ENCODE assay signal across 1 cellular context in the genomic region with DNA sequence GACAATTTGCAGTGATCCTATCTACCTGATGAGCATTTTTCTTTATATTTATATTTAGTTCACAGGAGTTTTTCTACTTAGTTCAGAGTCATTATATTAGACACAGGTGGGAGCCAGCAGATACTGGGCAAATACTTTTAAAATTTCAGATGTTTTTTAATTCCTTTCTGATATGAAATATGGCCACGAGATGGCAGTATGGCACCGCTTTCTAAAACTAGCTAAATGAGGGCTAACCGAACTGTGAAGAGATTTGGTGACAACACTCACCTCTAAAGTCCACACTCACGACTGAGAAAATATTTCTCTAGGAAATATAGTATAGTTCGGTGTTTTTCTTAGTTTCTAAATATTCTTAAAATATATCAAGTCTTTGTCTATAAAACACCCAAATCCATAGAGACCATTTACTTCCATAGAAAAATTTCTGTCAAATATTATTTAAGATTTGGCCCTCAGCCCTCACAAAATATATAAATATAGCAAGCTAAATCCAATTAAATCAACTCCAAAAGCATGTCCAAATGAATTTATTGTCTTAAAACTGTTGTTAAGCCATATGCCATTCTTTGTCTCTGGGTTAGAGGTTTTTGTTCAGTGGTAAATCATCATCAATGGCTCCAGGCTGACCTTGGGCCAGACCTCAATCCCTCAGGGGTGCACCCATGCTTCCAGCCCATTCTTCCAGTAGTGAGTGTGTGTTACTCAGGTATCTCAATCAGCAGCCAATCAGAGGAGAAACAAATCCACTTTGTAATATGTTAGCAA.
TF ChIP-seq lines count a peak whose summit lies in the region.

No MANE protein-coding gene starts in this region.

TF ChIP-seq in H1, 55 proteins besides CTCF, POLR2A, EP300 and RAD21:
- no peak for TF ChIP-seq NRF1 (IDR thresholded peaks at IDR 0.05; ENCODE audit: low read depth, low read length)
- TF ChIP-seq POU5F1 (IDR thresholded peaks at IDR 0.05; ENCODE audit: low read depth, low read length): no peak
- TF ChIP-seq RFX5 (IDR thresholded peaks at IDR 0.05; ENCODE audit: borderline replicate concordance, low read depth, low read length): no peak
- no peak for TF ChIP-seq CHD7 (IDR thresholded peaks at IDR 0.05; ENCODE audit: insufficient replicate concordance, low read length)
- no peak for TF ChIP-seq USF2 (IDR thresholded peaks at IDR 0.05; ENCODE audit: low read length)
- no peak for TF ChIP-seq RBBP5 (IDR thresholded peaks at IDR 0.05; ENCODE audit: borderline replicate concordance, low read depth, low read length)
- no peak for TF ChIP-seq KDM4A (IDR thresholded peaks at IDR 0.05; ENCODE audit: low read depth, low read length, severe bottlenecking)
- no peak for TF ChIP-seq BRCA1 (IDR thresholded peaks at IDR 0.05; ENCODE audit: low read depth, low read length)
- TF ChIP-seq RNF2 (IDR thresholded peaks at IDR 0.05; ENCODE audit: borderline replicate concordance, low read depth, low read length, missing control alignments, poor library complexity, severe bottlenecking): no peak
- no peak for TF ChIP-seq HDAC2 (IDR thresholded peaks at IDR 0.05; ENCODE audit: borderline replicate concordance in 1 of 2, low read depth in 2 of 2, low read length in 2 of 2)
- TF ChIP-seq SIN3A (conservative IDR thresholded peaks at IDR 0.05 in 1 of 2, IDR thresholded peaks at IDR 0.05 in 1 of 2; ENCODE audit: low read depth in 1 of 2, low read length in 2 of 2): no peak
- no peak for TF ChIP-seq POLR2AphosphoS5 (IDR thresholded peaks at IDR 0.05; ENCODE audit: low read depth, low read length)
